18 cellular contexts compared by ENCODE assay signal in genomic region chr10:91289295-91289694, GRCh38.
DNase-seq lines count a peak whose midpoint lies in the region; ATAC-seq and TF ChIP-seq lines count a peak whose summit lies in the region.
"Had no signal": no experiment of that assay in that cellular context is flagged by ENCODE, and none has a peak within 500 bp of the region (broad histone marks: within the 10 kb centered on the region; RNA-seq: fewer than 3 reads in every experiment).

No MANE protein-coding gene starts in this region.

- peak overlapping the region; percentile 82 for H3K27ac ChIP-seq in psoas muscle
- H3K27ac ChIP-seq: PC-9, RWPE1 had no signal

- TF ChIP-seq CTCF in psoas muscle (IDR thresholded peaks at IDR 0.05): no peak
- TF ChIP-seq CTCF in BE2C (IDR thresholded peaks at IDR 0.05; ENCODE audit: low read depth, low read length): no peak

- peaks cover 38% of the 10 kb centered on the region for H3K4me1 ChIP-seq in psoas muscle
- no peaks in the 10 kb centered on the region for H3K4me1 ChIP-seq in BE2C

- in situ Hi-C loops in SK-MEL-5 (cut with HindIII; ENCODE audit: low pct_unique_long_range_greater_than_20kb, low sequenced_read_pairs): no loop called here

- intact Hi-C loops in psoas muscle (cut with DNase I): no loop called here

- ATAC-seq in psoas muscle (peak; percentile 20 to 64 (median 47)), HG03108 (IDR thresholded peaks at IDR 0.05; ENCODE audit: unreplicated experiment) (no peak)

- DNase-seq in COLO829 (ENCODE audit: low spot score): peak; percentile 87
- peak; percentile 58 for DNase-seq in SK-MEL-5 (ENCODE audit: low read depth, low spot score)
- peak; percentile 54 for DNase-seq in epidermal melanocyte (ENCODE audit: insufficient read length, low spot score)
- no peak for DNase-seq in psoas muscle
- DNase-seq in BE2C: no peak
- DNase-seq in activated gamma-delta T cell treated with Interleukin-2 at 50 U/mL for 16 hours: no peak
- DNase-seq: CD4-positive, CD25-positive, alpha-beta regulatory T cell; COR-L47; DND-41; KBM-7; MM.1S; NCI-H1092; NCI-H1436 treated with DMSO at 0.1 percent for 48 hours; NCI-H1930; NCI-H510A; PC-9 had no signal

- H3K9me3 ChIP-seq in psoas muscle: no peaks in the 10 kb centered on the region
- H3K9me3 ChIP-seq in BE2C: no peaks in the 10 kb centered on the region

- no peak overlapping the region for H3K4me3 ChIP-seq in psoas muscle
- H3K4me3 ChIP-seq in BE2C (ENCODE audit: low read depth, low read length): no peak overlapping the region
- H3K4me3 ChIP-seq: PC-9 had no signal

- 39 to 67% (median 49%) methylated on average over 1 of the region's 1 CpG for WGBS in psoas muscle, 3 donors

- H3K36me3 ChIP-seq in psoas muscle (ENCODE audit: insufficient read depth in 1 of 2, low read depth in 1 of 2): no peaks in the 10 kb centered on the region
- H3K36me3 ChIP-seq in BE2C: no peaks in the 10 kb centered on the region

- H3K27me3 ChIP-seq in psoas muscle (ENCODE audit: insufficient read depth in 3 of 3, low read length in 2 of 3) (no peaks in the 10 kb centered on the region), BE2C (no peaks in the 10 kb centered on the region)

Comparison
In these comparisons a context has a peak if more than half of its experiments do, and no peak if none do; other contexts are left out.
1. DNase-seq: peak in COLO829 (single experiment), SK-MEL-5 (single experiment) and epidermal melanocyte (single experiment); none in psoas muscle (0 of 2), BE2C (single experiment) and activated gamma-delta T cell treated with Interleukin-2 at 50 U/mL for 16 hours (single experiment).